8 cellular contexts compared by ENCODE assay signal in genomic region chr14:49622022-49622607, GRCh38. TPM values are rescaled to one million over a fixed set of nuclear protein-coding genes. Genes with fewer than 3 reads are reported as not detected.
A peak's percentile ranks its signal among the peaks of the same experiment; 100 is the strongest.
DNase-seq lines count a peak whose midpoint lies in the region; ATAC-seq and TF ChIP-seq lines count a peak whose summit lies in the region.

No MANE protein-coding gene starts in this region.

- 60% methylated on average over 1 of the region's 3 CpGs for WGBS in suprapubic skin

- no peak overlapping the region for H3K27ac ChIP-seq in suprapubic skin

- H3K4me3 Mint-ChIP-seq in activated CD4-positive, alpha-beta T cell treated with anti-CD3 and anti-CD28 coated beads for 36 hours: peak overlapping the region; percentile 93
- peak overlapping the region; percentile 98 for H3K4me3 Mint-ChIP-seq in activated T-helper 1 cell treated with anti-CD3 and anti-CD28 coated beads, Interleukin-12 subunit alpha, Interleukin-12 subunit beta, Interleukin-2, Interleukin-4 antibody, amounts not matched to agents 30 ng/mL and 10 ng/mL and 1 ng/mL, durations not matched to agents 14 hours and 24 hours and 36 hours
- H3K4me3 Mint-ChIP-seq in immature natural killer cell: peak overlapping the region; percentile 97 to 99 (median 98)

- TF ChIP-seq EP300 in suprapubic skin (IDR thresholded peaks at IDR 0.05): no peak

- peaks cover 19% of the 10 kb centered on the region for H3K36me3 ChIP-seq in suprapubic skin

- no peak for TF ChIP-seq POLR2A in suprapubic skin (IDR thresholded peaks at IDR 0.05)

- no peaks in the 10 kb centered on the region for H3K27me3 ChIP-seq in suprapubic skin

- H3K27ac Mint-ChIP-seq in activated CD4-positive, alpha-beta T cell treated with anti-CD3 and anti-CD28 coated beads for 36 hours: peak overlapping the region; percentile 84
- H3K27ac Mint-ChIP-seq in activated T-helper 1 cell treated with anti-CD3 and anti-CD28 coated beads, Interleukin-12 subunit alpha, Interleukin-12 subunit beta, Interleukin-2, Interleukin-4 antibody, amounts not matched to agents 30 ng/mL and 10 ng/mL and 1 ng/mL, durations not matched to agents 14 hours and 24 hours and 36 hours: peak overlapping the region; percentile 76
- H3K27ac Mint-ChIP-seq in immature natural killer cell: peak overlapping the region; percentile 84 to 100 (median 98)

- H3K4me3 ChIP-seq in suprapubic skin: peak overlapping the region; percentile 99

- DNase-seq in activated CD4-positive, alpha-beta T cell treated with anti-CD3 and anti-CD28 coated beads for 36 hours: no peak
- DNase-seq in activated CD4-positive, alpha-beta T cell treated with anti-CD3 and anti-CD28 coated beads for 4 hours: no peak
- no peak for DNase-seq in activated T-helper 1 cell treated with anti-CD3 and anti-CD28 coated beads, Interleukin-12 subunit alpha, Interleukin-12 subunit beta, Interleukin-2, Interleukin-4 antibody, amounts not matched to agents 30 ng/mL and 10 ng/mL and 1 ng/mL, durations not matched to agents 14 hours and 24 hours and 36 hours (ENCODE audit: low spot score)
- DNase-seq in immature natural killer cell (no peak), suprapubic skin (ENCODE audit: low spot score in 2 of 2) (no peak), inferior parietal cortex (ENCODE audit: extremely low spot score) (no peak)

- ATAC-seq in activated CD4-positive, alpha-beta T cell treated with anti-CD3 and anti-CD28 coated beads for 36 hours: no peak
- ATAC-seq in HG03139 (IDR thresholded peaks at IDR 0.05; ENCODE audit: unreplicated experiment) (no peak), GM21367 (IDR thresholded peaks at IDR 0.05; ENCODE audit: unreplicated experiment) (no peak)

- no peaks in the 10 kb centered on the region for H3K9me3 ChIP-seq in suprapubic skin

- peaks cover 60% of the 10 kb centered on the region for H3K36me3 Mint-ChIP-seq in activated CD4-positive, alpha-beta T cell treated with anti-CD3 and anti-CD28 coated beads for 36 hours (ENCODE audit: low read depth)
- peaks cover 50% of the 10 kb centered on the region for H3K36me3 Mint-ChIP-seq in activated T-helper 1 cell treated with anti-CD3 and anti-CD28 coated beads, Interleukin-12 subunit alpha, Interleukin-12 subunit beta, Interleukin-2, Interleukin-4 antibody, amounts not matched to agents 30 ng/mL and 10 ng/mL and 1 ng/mL, durations not matched to agents 14 hours and 24 hours and 36 hours (ENCODE audit: low read depth)
- peaks cover 3 to 11% (median 11%) of the 10 kb centered on the region in 3 donors for H3K36me3 Mint-ChIP-seq in immature natural killer cell

- H3K4me1 Mint-ChIP-seq in activated CD4-positive, alpha-beta T cell treated with anti-CD3 and anti-CD28 coated beads for 36 hours: peaks cover 54% of the 10 kb centered on the region
- peaks cover 55% of the 10 kb centered on the region for H3K4me1 Mint-ChIP-seq in activated T-helper 1 cell treated with anti-CD3 and anti-CD28 coated beads, Interleukin-12 subunit alpha, Interleukin-12 subunit beta, Interleukin-2, Interleukin-4 antibody, amounts not matched to agents 30 ng/mL and 10 ng/mL and 1 ng/mL, durations not matched to agents 14 hours and 24 hours and 36 hours (ENCODE audit: low read depth)
- H3K4me1 Mint-ChIP-seq in immature natural killer cell: peaks cover 63 to 80% of the 10 kb centered on the region in 2 donors

- POLR2A ChIA-PET in activated CD4-positive, alpha-beta T cell treated with anti-CD3 and anti-CD28 coated beads for 36 hours (lab: Charles Lee): interaction anchor here (1.2 to 3.4 kb wide), 3 partner anchors 12 to 230 kb away, joined by 5 to 68 read pairs (median 22); partner anchors contain the start of genes DNAAF2, LRR1 and NEMF

- intact Hi-C loops in activated CD4-positive, alpha-beta T cell treated with anti-CD3 and anti-CD28 coated beads for 36 hours (cut with DNase I, micrococcal nuclease): loop anchor here (5.0 kb wide), 3 partner anchors 160 to 900 kb away; partner anchors contain the start of gene ARF6 (in 1 of the 2)
- intact Hi-C loops in activated T-helper 1 cell treated with anti-CD3 and anti-CD28 coated beads, Interleukin-12 subunit alpha, Interleukin-12 subunit beta, Interleukin-2, Interleukin-4 antibody, amounts not matched to agents 30 ng/mL and 10 ng/mL and 1 ng/mL, durations not matched to agents 14 hours and 24 hours and 36 hours (cut with micrococcal nuclease): loop anchor here (5.0 kb wide), 2 partner anchors 380 to 610 kb away; partner anchors contain the start of gene SOS2

- H3K4me1 ChIP-seq in suprapubic skin: peaks cover 53% of the 10 kb centered on the region

- H3K27me3 Mint-ChIP-seq in activated CD4-positive, alpha-beta T cell treated with anti-CD3 and anti-CD28 coated beads for 36 hours: no peaks in the 10 kb centered on the region
- H3K27me3 Mint-ChIP-seq in activated T-helper 1 cell treated with anti-CD3 and anti-CD28 coated beads, Interleukin-12 subunit alpha, Interleukin-12 subunit beta, Interleukin-2, Interleukin-4 antibody, amounts not matched to agents 30 ng/mL and 10 ng/mL and 1 ng/mL, durations not matched to agents 14 hours and 24 hours and 36 hours (ENCODE audit: insufficient read depth): no peaks in the 10 kb centered on the region
- H3K27me3 Mint-ChIP-seq in immature natural killer cell (ENCODE audit: low read depth in 3 of 3): peaks cover 8 to 13% (median 11%) of the 10 kb centered on the region in 3 donors

- TF ChIP-seq CTCF in suprapubic skin (IDR thresholded peaks at IDR 0.05): no peak

- H3K9me3 Mint-ChIP-seq in activated CD4-positive, alpha-beta T cell treated with anti-CD3 and anti-CD28 coated beads for 36 hours (ENCODE audit: low read depth): no peaks in the 10 kb centered on the region
- H3K9me3 Mint-ChIP-seq in activated T-helper 1 cell treated with anti-CD3 and anti-CD28 coated beads, Interleukin-12 subunit alpha, Interleukin-12 subunit beta, Interleukin-2, Interleukin-4 antibody, amounts not matched to agents 30 ng/mL and 10 ng/mL and 1 ng/mL, durations not matched to agents 14 hours and 24 hours and 36 hours: no peaks in the 10 kb centered on the region
- no peaks in the 10 kb centered on the region for H3K9me3 Mint-ChIP-seq in immature natural killer cell

- CTCF ChIA-PET in activated CD4-positive, alpha-beta T cell treated with anti-CD3 and anti-CD28 coated beads for 36 hours (lab: Charles Lee): interaction anchor here (0.6 to 6.2 kb wide), 10 partner anchors 12 to 483 kb away, joined by 3 to 78 read pairs (median 8); partner anchors contain the start of genes DNAAF2, KLHDC2, LRR1 and RPS29

RNA-seq across cellular contexts. Expression of gene MGAT2, which starts 1.5 kb away (rescaled TPM):
- total RNA-seq in activated CD4-positive, alpha-beta T cell treated with anti-CD3 and anti-CD28 coated beads for 36 hours: 10 to 100 TPM; 23.8 to 32.2 TPM
- total RNA-seq in activated T-helper 1 cell treated with anti-CD3 and anti-CD28 coated beads, Interleukin-12 subunit alpha, Interleukin-12 subunit beta, Interleukin-2, Interleukin-4 antibody, amounts not matched to agents 30 ng/mL and 10 ng/mL and 1 ng/mL, durations not matched to agents 14 hours and 24 hours and 36 hours: 57.5 and 58.3 TPM in 2 replicates
- 10 to 100 TPM; 32.0 to 50.0 (median 37.8) TPM for polyA plus RNA-seq in immature natural killer cell
- 10 to 100 TPM in 3 of 4 donors, 1 to 10 TPM in 1; 8.9 to 17.5 (median 15.1) TPM for total RNA-seq in suprapubic skin

RNA-seq across cellular contexts. Expression of gene RPL36AL, which starts 1.7 kb away (rescaled TPM):
- 100 to 1,000 TPM; 272 to 309 TPM for total RNA-seq in activated CD4-positive, alpha-beta T cell treated with anti-CD3 and anti-CD28 coated beads for 36 hours
- 224 and 237 TPM in 2 replicates for total RNA-seq in activated T-helper 1 cell treated with anti-CD3 and anti-CD28 coated beads, Interleukin-12 subunit alpha, Interleukin-12 subunit beta, Interleukin-2, Interleukin-4 antibody, amounts not matched to agents 30 ng/mL and 10 ng/mL and 1 ng/mL, durations not matched to agents 14 hours and 24 hours and 36 hours
- polyA plus RNA-seq in immature natural killer cell: 100 to 1,000 TPM; 610 to 699 (median 654) TPM
- total RNA-seq in suprapubic skin: 100 to 1,000 TPM; 150 to 232 (median 182) TPM

RNA-seq across cellular contexts. Expression of gene DNAAF2, which starts 12.9 kb away (rescaled TPM):
- total RNA-seq in activated CD4-positive, alpha-beta T cell treated with anti-CD3 and anti-CD28 coated beads for 36 hours: 1 to 10 TPM; 7.8 to 9.2 TPM
- 12.8 and 12.9 TPM in 2 replicates for total RNA-seq in activated T-helper 1 cell treated with anti-CD3 and anti-CD28 coated beads, Interleukin-12 subunit alpha, Interleukin-12 subunit beta, Interleukin-2, Interleukin-4 antibody, amounts not matched to agents 30 ng/mL and 10 ng/mL and 1 ng/mL, durations not matched to agents 14 hours and 24 hours and 36 hours
- 10 to 100 TPM; 13.3 to 17.2 (median 15.4) TPM for polyA plus RNA-seq in immature natural killer cell
- total RNA-seq in suprapubic skin: 10 to 100 TPM in 1 of 4 donors, 1 to 10 TPM in 3; 7.5 to 11.8 (median 9.5) TPM

RNA-seq across cellular contexts. Expression of gene LRR1, which starts 23.4 kb away (rescaled TPM):
- 10 to 100 TPM; 37.3 to 47.9 TPM for total RNA-seq in activated CD4-positive, alpha-beta T cell treated with anti-CD3 and anti-CD28 coated beads for 36 hours
- total RNA-seq in activated T-helper 1 cell treated with anti-CD3 and anti-CD28 coated beads, Interleukin-12 subunit alpha, Interleukin-12 subunit beta, Interleukin-2, Interleukin-4 antibody, amounts not matched to agents 30 ng/mL and 10 ng/mL and 1 ng/mL, durations not matched to agents 14 hours and 24 hours and 36 hours: 45.1 and 46.7 TPM in 2 replicates
- 10 to 100 TPM; 10.6 to 14.4 (median 12.5) TPM for polyA plus RNA-seq in immature natural killer cell
- total RNA-seq in suprapubic skin: 1 to 10 TPM; 6.4 to 9.2 (median 8.6) TPM

RNA-seq across cellular contexts. Expression of gene RPS29, which starts 35.9 kb away (rescaled TPM):
- total RNA-seq in activated CD4-positive, alpha-beta T cell treated with anti-CD3 and anti-CD28 coated beads for 36 hours: 1,000 to 10,000 TPM in 1 of 2 experiments, 100 to 1,000 TPM in 1; 481 to 1,987 TPM
- total RNA-seq in activated T-helper 1 cell treated with anti-CD3 and anti-CD28 coated beads, Interleukin-12 subunit alpha, Interleukin-12 subunit beta, Interleukin-2, Interleukin-4 antibody, amounts not matched to agents 30 ng/mL and 10 ng/mL and 1 ng/mL, durations not matched to agents 14 hours and 24 hours and 36 hours: 1,860 and 1,913 TPM in 2 replicates
- polyA plus RNA-seq in immature natural killer cell: 1,000 to 10,000 TPM; 2,323 to 7,295 (median 3,604) TPM
- total RNA-seq in suprapubic skin: over 10,000 TPM in 1 of 4 donors, 1,000 to 10,000 TPM in 3; 5,312 to 11,292 (median 8,564) TPM
